9 cellular contexts compared by ENCODE assay signal in the genomic region with DNA sequence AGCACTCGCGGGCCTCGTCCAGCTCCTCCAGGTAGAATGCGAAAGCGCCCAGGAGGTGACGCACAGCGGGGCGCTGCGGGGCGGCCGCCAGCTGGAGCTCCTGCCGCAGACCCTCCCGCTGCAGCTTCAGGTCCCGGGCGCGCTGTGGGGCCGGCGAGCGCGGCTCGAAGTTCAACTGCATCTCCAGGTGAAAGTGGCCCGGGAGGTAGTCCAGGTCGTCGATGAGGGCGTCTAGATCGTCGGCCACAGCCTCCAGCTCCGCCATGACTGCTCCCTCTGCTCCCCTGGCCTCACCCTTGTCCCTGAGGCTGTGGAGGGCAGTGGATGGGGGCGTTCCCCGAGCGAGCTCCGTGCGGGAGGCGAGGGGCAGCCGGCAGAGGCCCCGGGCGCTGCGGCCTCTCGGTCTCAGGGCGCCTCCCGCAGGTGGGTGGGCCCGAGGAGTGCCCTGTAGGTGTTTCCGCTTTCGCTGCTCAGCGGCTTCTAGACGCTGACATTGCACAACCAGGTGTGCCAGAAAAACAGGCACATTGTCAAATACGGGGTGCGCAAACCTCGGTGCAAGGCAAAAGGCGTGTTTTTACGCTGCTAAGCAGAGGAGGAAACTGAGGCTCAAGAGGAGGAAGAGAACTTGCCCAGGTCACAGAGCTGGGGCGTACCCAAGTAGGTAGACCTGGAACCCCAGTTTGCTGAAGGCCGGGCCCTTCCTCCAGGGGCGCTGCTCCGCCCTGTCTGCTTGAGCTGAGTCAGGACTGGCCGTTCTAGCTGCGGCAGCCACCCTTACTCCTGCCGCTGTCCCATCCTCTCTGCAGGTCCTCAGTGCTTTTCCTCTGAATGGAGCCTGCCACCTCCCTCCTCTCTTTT. TPM values are rescaled to one million over a fixed set of nuclear protein-coding genes. Genes with fewer than 3 reads are reported as not detected.
DNase-seq lines count a peak whose midpoint lies in the region; ATAC-seq and TF ChIP-seq lines count a peak whose summit lies in the region.
"Had no signal": no experiment of that assay in that cellular context is flagged by ENCODE, and none has a peak within 500 bp of the region (broad histone marks: within the 10 kb centered on the region; RNA-seq: fewer than 3 reads in every experiment).

A gene (minus strand): TSS at position 425 of the 861 bp plus-strand sequence. CDS start 160 bp downstream, at position 265.

- H3K27me3 Mint-ChIP-seq in CD8-positive, alpha-beta T cell (ENCODE audit: low read depth), result no peaks in the 10 kb centered on the region

- no peaks in the 10 kb centered on the region for H3K9me3 ChIP-seq in CD8-positive, alpha-beta T cell (ENCODE audit: low read length)
- no peaks in the 10 kb centered on the region for H3K9me3 ChIP-seq in mononuclear cell (ENCODE audit: low read depth, low read length)

- DNase-seq in CD8-positive, alpha-beta T cell, result peak; percentile 39 to 84 (median 71)
- DNase-seq in HT-29 (ENCODE audit: low spot score) (peak; percentile 88), coronary artery (ENCODE audit: low spot score) (no peak), NCI-H1417 treated with DMSO at 0.1 percent for 48 hours (lab: John Stamatoyannopoulos, UW) (no peak)
- DNase-seq in activated CD4-positive, CD25-positive, alpha-beta regulatory T cell treated with anti-CD3 and anti-CD28 coated beads, Interleukin-2, amount 50 U/mL, for 72 hours, result peak; percentile 77
- peak; percentile 29 for DNase-seq in stimulated activated CD8-positive, alpha-beta memory T cell treated with anti-CD3 and anti-CD28 coated beads, Interleukin-7, amount 100 ng/mL, for 24 hours (ENCODE audit: low read depth)

- H3K27ac ChIP-seq in CD8-positive, alpha-beta T cell (ENCODE audit: low read depth, low read length), result peak within 1 kb of the TSS; percentile 38
- no peak within 1 kb of the TSS for H3K27ac ChIP-seq in coronary artery

- H3K9me3 Mint-ChIP-seq in CD8-positive, alpha-beta T cell, result no peaks in the 10 kb centered on the region

- peak within 1 kb of the TSS; percentile 59 for H3K4me3 ChIP-seq in CD8-positive, alpha-beta T cell (ENCODE audit: low read depth, low read length)
- peak within 1 kb of the TSS; percentile 63 for H3K4me3 ChIP-seq in coronary artery
- peak within 1 kb of the TSS; percentile 61 for H3K4me3 ChIP-seq in mononuclear cell (ENCODE audit: low read length)

- ATAC-seq in CD8-positive, alpha-beta T cell, result peak; percentile 81
- ATAC-seq in GM21360 (IDR thresholded peaks at IDR 0.05; ENCODE audit: unreplicated experiment), result peak; percentile 71

- TF ChIP-seq CTCF in CD8-positive, alpha-beta T cell (IDR thresholded peaks at IDR 0.05), result peak; percentile 54
- TF ChIP-seq CTCF in coronary artery (IDR thresholded peaks at IDR 0.05), result no peak

- H3K4me1 Mint-ChIP-seq in CD8-positive, alpha-beta T cell (ENCODE audit: low read depth), result peaks cover 58% of the 10 kb centered on the region

- POLR2A ChIA-PET in CD8-positive, alpha-beta T cell (lab: Charles Lee), result interaction anchor here (0.6 to 1.3 kb wide), 6 partner anchors 8 to 742 kb away, joined by 3 to 7 read pairs (median 4); no protein-coding TSS in a partner anchor

- H3K27ac Mint-ChIP-seq in CD8-positive, alpha-beta T cell, result peak within 1 kb of the TSS; percentile 93

- intact Hi-C loops in CD8-positive, alpha-beta T cell (cut with DNase I, micrococcal nuclease), result loop anchor here (1.0 to 5.0 kb wide), 5 partner anchors 37 to 748 kb away; a partner anchor contains a TSS

- peaks cover 12% of the 10 kb centered on the region for H3K36me3 Mint-ChIP-seq in CD8-positive, alpha-beta T cell

- no peaks in the 10 kb centered on the region for H3K27me3 ChIP-seq in CD8-positive, alpha-beta T cell (ENCODE audit: insufficient read depth, low read length)
- H3K27me3 ChIP-seq in mononuclear cell (ENCODE audit: insufficient read depth, low read length), result no peaks in the 10 kb centered on the region

- peak within 1 kb of the TSS; percentile 97 for H3K4me3 Mint-ChIP-seq in CD8-positive, alpha-beta T cell

- CTCF ChIA-PET in CD8-positive, alpha-beta T cell (lab: Charles Lee), result interaction anchor here (0.5 to 2.7 kb wide), 29 partner anchors 9 to 744 kb away, joined by 3 to 19 read pairs (median 4); no protein-coding TSS in a partner anchor

- H3K4me1 ChIP-seq in CD8-positive, alpha-beta T cell (ENCODE audit: insufficient read depth, low read length), result peaks cover 37% of the 10 kb centered on the region
- H3K4me1 ChIP-seq in mononuclear cell (ENCODE audit: insufficient read depth, low read length), result peaks cover 53% of the 10 kb centered on the region

- no peaks in the 10 kb centered on the region for H3K36me3 ChIP-seq in CD8-positive, alpha-beta T cell (ENCODE audit: insufficient read depth, low read length)

RNA-seq across cellular contexts. Expression of the gene that starts here (rescaled TPM):
- 1 to 10 TPM; 3.1 to 4.2 TPM for total RNA-seq in CD8-positive, alpha-beta T cell
- 26.7 and 27.6 TPM in 2 replicates for total RNA-seq in HT-29 (2014; rRNA removed; shearing (Covaris generic))
- 1.9 TPM for total RNA-seq in mononuclear cell
- total RNA-seq: LHCN-M2 had no signal

Comparison
In these comparisons a context has a peak if more than half of its experiments do, and no peak if none do; other contexts are left out.
1. DNase-seq: peak in CD8-positive, alpha-beta T cell (7 of 7), HT-29 (single experiment), activated CD4-positive, CD25-positive, alpha-beta regulatory T cell treated with anti-CD3 and anti-CD28 coated beads, Interleukin-2, amount 50 U/mL, for 72 hours (single experiment) and stimulated activated CD8-positive, alpha-beta memory T cell treated with anti-CD3 and anti-CD28 coated beads, Interleukin-7, amount 100 ng/mL, for 24 hours (single experiment); none in coronary artery (single experiment) and NCI-H1417 treated with DMSO at 0.1 percent for 48 hours (single experiment).
2. Peak in every context shown above with its lines, with median percentiles within 50 percentile points of each other: H3K4me3 ChIP-seq.